In genomic region chr5:76960004-76960625, GRCh38 we compare ENCODE assay signal across 11 cellular contexts. TPM values are rescaled to one million over a fixed set of nuclear protein-coding genes. Genes with fewer than 3 reads are reported as not detected.
A peak's percentile ranks its signal among the peaks of the same experiment; 100 is the strongest.
DNase-seq lines count a peak whose midpoint lies in the region; ATAC-seq, FAIRE-seq and TF ChIP-seq lines count a peak whose summit lies in the region.
"Had no signal": no experiment of that assay in that cellular context is flagged by ENCODE, and none has a peak within 500 bp of the region (broad histone marks: within the 10 kb centered on the region; RNA-seq: fewer than 3 reads in every experiment).

No MANE protein-coding gene starts in this region.

- no peak for TF ChIP-seq POLR2A in GM12892 (IDR thresholded peaks at IDR 0.05; ENCODE audit: low read depth, low read length)

- DNase-seq in GM12892 (ENCODE audit: insufficient read length), result no peak
- peak; percentile 80 for DNase-seq in MV-4-11 (lab: John Stamatoyannopoulos, UW)
- peak; percentile 9 for DNase-seq in fibroblast of pulmonary artery (ENCODE audit: low read depth)
- no peak for DNase-seq in glutamatergic neuron
- DNase-seq in HT-29 (ENCODE audit: low spot score), result no peak
- no peak for DNase-seq in DMS153 (lab: John Stamatoyannopoulos, UW)
- no peak for DNase-seq in NCI-H146 treated with DMSO at 0.1 percent for 48 hours (lab: John Stamatoyannopoulos, UW; ENCODE audit: unreplicated experiment)
- DNase-seq: activated CD4-positive, alpha-beta T cell treated with anti-CD3 and anti-CD28 coated beads, Interleukin-2, amount 50 U/mL, for 48 hours; NCI-H187 had no signal

- no peaks in the 10 kb centered on the region for H3K36me3 Mint-ChIP-seq in glutamatergic neuron (ENCODE audit: unreplicated experiment)

- ATAC-seq in GM21825 (IDR thresholded peaks at IDR 0.05; ENCODE audit: unreplicated experiment), result peak; percentile 64

- H3K27me3 Mint-ChIP-seq in glutamatergic neuron (ENCODE audit: unreplicated experiment), result no peaks in the 10 kb centered on the region

- FAIRE-seq in GM12892 (lab: Jason Lieb, UNC), result peak; percentile 57

- H3K4me3 Mint-ChIP-seq in glutamatergic neuron (ENCODE audit: unreplicated experiment), result no peak overlapping the region
- H3K4me3 Mint-ChIP-seq: nephron had no signal

- no peak for TF ChIP-seq CTCF in fibroblast of pulmonary artery (IDR thresholded peaks at IDR 0.05; ENCODE audit: low read length, missing control alignments)
- TF ChIP-seq CTCF in glutamatergic neuron (IDR thresholded peaks at IDR 0.05; ENCODE audit: partially characterized antibody, unreplicated experiment), result no peak

- peaks cover 2% of the 10 kb centered on the region for H3K9me3 Mint-ChIP-seq in glutamatergic neuron (ENCODE audit: unreplicated experiment)

- no peaks in the 10 kb centered on the region for H3K4me1 Mint-ChIP-seq in glutamatergic neuron (ENCODE audit: low read depth, unreplicated experiment)
- H3K4me1 Mint-ChIP-seq: nephron had no signal

- no peak overlapping the region for H3K4me3 ChIP-seq in fibroblast of pulmonary artery (replicated peaks; ENCODE audit: low read depth, low read length)

- H3K27ac Mint-ChIP-seq in glutamatergic neuron (ENCODE audit: unreplicated experiment), result no peak overlapping the region
- H3K27ac Mint-ChIP-seq: nephron had no signal

RNA-seq across cellular contexts. Expression of gene CRHBP, which starts 7.3 kb away (rescaled TPM):
- polyA plus RNA-seq in GM12892 (2012; ENCODE audit: missing spikeins), result 0.21 TPM
- not detected for total RNA-seq in glutamatergic neuron (ENCODE audit: unreplicated experiment)
- not detected in 2 replicates for total RNA-seq in HT-29 (2014; rRNA removed; shearing (Covaris generic))

Comparison
In these comparisons a context has a peak if more than half of its experiments do, and no peak if none do; other contexts are left out.
1. DNase-seq: peak in MV-4-11 (single experiment) and fibroblast of pulmonary artery (single experiment); none in GM12892 (single experiment), glutamatergic neuron (single experiment), HT-29 (single experiment), DMS153 (single experiment) and NCI-H146 treated with DMSO at 0.1 percent for 48 hours (single experiment).